21 cellular contexts compared by ENCODE assay signal in genomic region chr12:59823535-59823934, GRCh38.
"Had no signal": no experiment of that assay in that cellular context is flagged by ENCODE, and none has a peak within 500 bp of the region (broad histone marks: within the 10 kb centered on the region; RNA-seq: fewer than 3 reads in every experiment).

No MANE protein-coding gene starts in this region.

- H3K36me3 ChIP-seq: brain microvascular endothelial cell, gastrocnemius medialis, heart left ventricle, tibial nerve, uterus had no signal

- H3K4me1 ChIP-seq: gastrocnemius medialis, heart left ventricle, tibial nerve, uterus had no signal

- ATAC-seq: activated CD8-positive, alpha-beta T cell treated with anti-CD3 and anti-CD28 coated beads for 36 hours; gastrocnemius medialis; heart left ventricle; mucosa of descending colon; naive thymus-derived CD4-positive, alpha-beta T cell; stimulated activated naive B cell treated with anti-CD40 and anti-IgM and Interleukin-4, amounts not matched to agents 10 μg/mL and 1 μg/mL and 100 μg/mL, for 72 hours had no signal

- DNase-seq: activated B cell treated with CpG ODN at 0.5 μM for 24 hours; activated CD4-positive, alpha-beta T cell treated with anti-CD3 and anti-CD28 coated beads for 48 hours; activated CD8-positive, alpha-beta T cell treated with anti-CD3 and anti-CD28 coated beads for 36 hours; activated gamma-delta T cell treated with Interleukin-2 at 50 U/mL for 16 hours; activated naive CD8-positive, alpha-beta T cell treated with anti-CD3 and anti-CD28 coated beads, Interleukin-2, amount 10 ng/mL, durations not matched to agents 7 days and 5 days; activated T-cell treated with anti-CD3 and anti-CD28 coated beads, Interleukin-2, amount 50 U/mL, for 48 hours; anterior cingulate cortex; brain microvascular endothelial cell; cerebellar nuclear complex; effector CD8-positive, alpha-beta T cell; gastrocnemius medialis; heart left ventricle; islet precursor cell; mucosa of descending colon; naive thymus-derived CD4-positive, alpha-beta T cell; retina; stimulated activated CD4-positive, alpha-beta T cell treated with anti-CD3 and anti-CD28 coated beads, Interleukin-4, amount 100 ng/mL, for 1 hour; stimulated activated naive B cell treated with anti-CD40 and anti-IgM and Interleukin-4, amounts not matched to agents 10 μg/mL and 1 μg/mL and 100 μg/mL, for 72 hours; uterus had no signal

- H3K27me3 ChIP-seq: brain microvascular endothelial cell, gastrocnemius medialis, heart left ventricle, tibial nerve, uterus had no signal

- H3K4me3 ChIP-seq: gastrocnemius medialis, heart left ventricle, lung, mucosa of descending colon, tibial nerve, uterus had no signal

- H3K9me3 ChIP-seq: gastrocnemius medialis, mucosa of descending colon, tibial nerve, uterus had no signal

- H3K27ac ChIP-seq: brain microvascular endothelial cell, gastrocnemius medialis, heart left ventricle, tibial nerve, uterus had no signal
